In the genomic region with DNA sequence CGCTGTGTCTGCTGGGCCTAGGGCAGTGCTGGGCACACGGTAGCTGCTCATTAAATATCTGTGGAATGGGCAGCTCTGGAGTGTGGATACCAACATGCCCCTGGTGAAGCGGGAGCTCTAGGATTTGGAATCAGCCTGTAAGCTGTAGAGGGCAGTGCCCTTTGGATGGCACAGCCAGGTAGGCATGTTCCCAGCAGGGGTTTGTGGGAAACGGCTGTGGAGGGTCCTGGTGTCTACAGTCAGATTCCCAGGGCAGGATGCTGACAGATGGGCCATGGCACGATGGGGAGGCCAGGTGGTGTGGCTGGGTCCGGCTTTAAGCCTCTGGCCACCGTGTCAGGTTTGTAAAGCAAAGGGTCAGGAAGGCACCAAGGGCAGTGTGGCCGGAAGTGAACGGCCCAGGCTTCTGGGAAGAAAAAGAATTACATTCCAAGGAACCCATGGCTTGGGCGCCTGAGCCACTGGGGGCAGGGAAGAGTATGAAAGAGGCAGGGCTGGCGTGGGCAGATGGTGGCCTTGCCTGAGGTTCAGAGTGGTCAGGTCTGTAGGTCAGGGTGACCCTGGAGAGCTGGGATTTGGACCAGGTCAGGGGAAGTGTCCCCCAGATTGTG, we compare ENCODE assay signal across 19 cellular contexts.
"Had no signal": no experiment of that assay in that cellular context is flagged by ENCODE, and none has a peak within 500 bp of the region (broad histone marks: within the 10 kb centered on the region; RNA-seq: fewer than 3 reads in every experiment).

No MANE protein-coding gene starts in this region.

- FAIRE-seq: bronchial epithelial cell, endothelial cell of umbilical vein had no signal

- H3K27ac Mint-ChIP-seq: activated B cell treated with CpG ODN at 0.5 μM for 24 hours; activated CD4-positive, alpha-beta memory T cell treated with anti-CD3 and anti-CD28 coated beads for 36 hours; activated naive CD8-positive, alpha-beta T cell; stimulated activated naive B cell treated with anti-CD40 and anti-IgM and Interleukin-4, amounts not matched to agents 10 μg/mL and 1 μg/mL and 100 μg/mL, for 72 hours; T-helper 2 cell treated with Interferon-gamma antibody and Interleukin-4, amounts not matched to agents 5 μg/mL and 100 μg/mL, for 36 hours had no signal

- H3K27me3 ChIP-seq: esophagus muscularis mucosa, gastroesophageal sphincter, heart right ventricle, left lung, spleen, upper lobe of right lung had no signal

- DNase-seq: activated B cell treated with CpG ODN at 0.5 μM for 24 hours; activated CD4-positive, alpha-beta memory T cell treated with anti-CD3 and anti-CD28 coated beads for 36 hours; activated CD4-positive, alpha-beta T cell treated with anti-CD3 and anti-CD28 coated beads for 4 hours; activated T-cell treated with anti-CD3 and anti-CD28 coated beads for 4 hours; effector memory CD4-positive, alpha-beta T cell; heart right ventricle; naive B cell; spleen; stimulated activated CD4-positive, alpha-beta T cell treated with anti-CD3 and anti-CD28 coated beads, Interleukin-4, amount 100 ng/mL, for 4 hours; stimulated activated naive B cell treated with anti-CD40 and anti-IgM and Interleukin-4, amounts not matched to agents 10 μg/mL and 1 μg/mL and 100 μg/mL, for 72 hours; upper lobe of right lung had no signal

- ATAC-seq: gastroesophageal sphincter; heart right ventricle; left lung; stimulated activated naive B cell treated with anti-CD40 and anti-IgM and Interleukin-4, amounts not matched to agents 10 μg/mL and 1 μg/mL and 100 μg/mL, for 72 hours; upper lobe of right lung had no signal

- H3K27ac ChIP-seq: esophagus muscularis mucosa, gastroesophageal sphincter, heart right ventricle, left lung, thoracic aorta, upper lobe of right lung had no signal

- H3K27me3 Mint-ChIP-seq: activated CD4-positive, alpha-beta memory T cell treated with anti-CD3 and anti-CD28 coated beads for 36 hours; activated naive CD8-positive, alpha-beta T cell had no signal

- H3K4me3 Mint-ChIP-seq: activated B cell treated with CpG ODN at 0.5 μM for 24 hours; activated CD4-positive, alpha-beta memory T cell treated with anti-CD3 and anti-CD28 coated beads for 36 hours; activated naive CD8-positive, alpha-beta T cell; naive B cell; stimulated activated naive B cell treated with anti-CD40 and anti-IgM and Interleukin-4, amounts not matched to agents 10 μg/mL and 1 μg/mL and 100 μg/mL, for 72 hours; T-helper 2 cell treated with Interferon-gamma antibody and Interleukin-4, amounts not matched to agents 5 μg/mL and 100 μg/mL, for 36 hours had no signal

- H3K36me3 ChIP-seq: esophagus muscularis mucosa, gastroesophageal sphincter, heart right ventricle, left lung, spleen, thoracic aorta, upper lobe of right lung had no signal

- H3K4me3 ChIP-seq: esophagus muscularis mucosa, gastroesophageal sphincter, heart right ventricle, left lung, spleen, thoracic aorta, upper lobe of right lung had no signal

- H3K9me3 Mint-ChIP-seq: activated B cell treated with CpG ODN at 0.5 μM for 24 hours; activated CD4-positive, alpha-beta memory T cell treated with anti-CD3 and anti-CD28 coated beads for 36 hours; naive B cell; stimulated activated naive B cell treated with anti-CD40 and anti-IgM and Interleukin-4, amounts not matched to agents 10 μg/mL and 1 μg/mL and 100 μg/mL, for 72 hours; T-helper 2 cell treated with Interferon-gamma antibody and Interleukin-4, amounts not matched to agents 5 μg/mL and 100 μg/mL, for 36 hours had no signal

- H3K36me3 Mint-ChIP-seq: activated CD4-positive, alpha-beta memory T cell treated with anti-CD3 and anti-CD28 coated beads for 36 hours; activated naive CD8-positive, alpha-beta T cell; naive B cell; stimulated activated naive B cell treated with anti-CD40 and anti-IgM and Interleukin-4, amounts not matched to agents 10 μg/mL and 1 μg/mL and 100 μg/mL, for 72 hours had no signal

- H3K9me3 ChIP-seq: esophagus muscularis mucosa, gastroesophageal sphincter, heart right ventricle, left lung, spleen, thoracic aorta, upper lobe of right lung had no signal
